ENCODE assay signal across 8 cellular contexts in the genomic region with DNA sequence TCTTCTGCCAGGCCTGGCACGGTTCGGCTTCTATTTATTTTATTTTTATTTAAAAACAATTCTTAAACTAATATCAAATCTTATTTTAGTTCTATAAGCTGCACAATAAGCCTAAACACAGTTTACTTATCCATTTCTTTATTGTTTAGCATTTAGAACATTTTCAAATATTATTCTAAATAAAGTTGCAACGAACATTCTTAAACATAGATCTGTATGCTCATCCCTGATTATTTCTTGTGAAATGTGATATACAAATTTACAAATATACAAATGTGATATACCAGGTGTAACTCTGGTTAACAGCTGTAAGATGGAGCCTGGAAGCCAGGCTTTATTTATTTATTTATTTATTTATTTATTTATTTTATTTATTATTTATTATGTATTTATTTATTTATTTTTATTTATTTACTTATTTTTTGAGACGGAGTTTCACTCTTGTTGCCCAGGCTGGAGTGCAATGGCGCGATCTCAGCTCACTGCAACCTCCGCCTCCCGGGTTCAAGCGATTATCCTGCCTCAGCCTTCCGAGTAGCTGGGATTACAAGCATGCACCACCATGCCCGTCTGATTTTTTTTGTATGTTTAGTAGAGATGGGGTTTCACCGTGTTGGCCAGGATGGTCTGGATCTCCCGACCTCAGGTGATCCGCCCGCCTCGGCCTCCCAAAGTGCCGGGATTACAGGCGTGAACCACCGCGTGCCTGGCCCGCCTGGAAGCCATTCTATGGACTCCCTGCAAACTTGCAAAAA. TPM values are rescaled to one million over a fixed set of nuclear protein-coding genes. Genes with fewer than 3 reads are reported as not detected.
A peak's percentile ranks its signal among the peaks of the same experiment; 100 is the strongest.
DNase-seq lines count a peak whose midpoint lies in the region; ATAC-seq and TF ChIP-seq lines count a peak whose summit lies in the region.
"Not testable (repeated sequence)": the region's sequence is repeated elsewhere in the genome, so short reads cannot be mapped to it uniquely, and the experiment has no call there.

No MANE protein-coding gene starts in this region.

- H3K9me3 Mint-ChIP-seq in activated CD4-positive, alpha-beta T cell treated with anti-CD3 and anti-CD28 coated beads, Interleukin-2, amount 10 ng/mL, durations not matched to agents 7 days and 5 days: not testable (repeated sequence)

- intact Hi-C loops in breast epithelium (cut with DNase I; ENCODE audit: low total_unique reads): not testable (repeated sequence)
- intact Hi-C loops in prostate gland (cut with DNase I): loop anchor here (10.0 kb wide), 5 partner anchors 276 to 794 kb away; a partner anchor contains a TSS

- not testable (repeated sequence) for H3K36me3 ChIP-seq in breast epithelium, prostate gland
- H3K36me3 ChIP-seq in lung (ENCODE audit: control insufficient read depth in 2 of 2, insufficient read depth in 2 of 2, low read length in 2 of 2): peaks cover 7 to 23% of the 10 kb centered on the region in 2 donors
- peaks cover 6 to 25% (median 20%) of the 10 kb centered on the region in 4 donors for H3K36me3 ChIP-seq in upper lobe of left lung

- peak overlapping the region; percentile 97 for H3K27ac Mint-ChIP-seq in activated CD4-positive, alpha-beta T cell treated with anti-CD3 and anti-CD28 coated beads, Interleukin-2, amount 10 ng/mL, durations not matched to agents 7 days and 5 days

- not testable (repeated sequence) for TF ChIP-seq POLR2A in NB4 (IDR thresholded peaks at IDR 0.05; ENCODE audit: extremely low read depth, insufficient read length); breast epithelium (IDR thresholded peaks at IDR 0.05); prostate gland (IDR thresholded peaks at IDR 0.05); upper lobe of left lung (IDR thresholded peaks at IDR 0.05)

- H3K27me3 ChIP-seq in breast epithelium; lung (ENCODE audit: control insufficient read depth, insufficient read depth); prostate gland (replicated peaks; ENCODE audit: insufficient read depth); upper lobe of left lung: not testable (repeated sequence)

- H3K27ac ChIP-seq in breast epithelium (peak overlapping the region; percentile 90 to 91), lung (ENCODE audit: low read depth in 1 of 2, low read length in 1 of 2) (peak overlapping the region; percentile 83 to 96), prostate gland (peak overlapping the region; percentile 81 to 89), upper lobe of left lung (peak overlapping the region; percentile 84 to 92 (median 88))

- peaks cover 30% of the 10 kb centered on the region for H3K36me3 Mint-ChIP-seq in activated CD4-positive, alpha-beta T cell treated with anti-CD3 and anti-CD28 coated beads, Interleukin-2, amount 10 ng/mL, durations not matched to agents 7 days and 5 days (ENCODE audit: low read depth)

- POLR2A ChIA-PET in activated CD4-positive, alpha-beta T cell treated with anti-CD3 and anti-CD28 coated beads, Interleukin-2, amount 10 ng/mL, durations not matched to agents 7 days and 5 days (lab: Charles Lee): interaction anchor here (0.6 to 0.9 kb wide), 2 partner anchors 14 to 146 kb away, joined by 3 read pairs; no protein-coding TSS in a partner anchor

- peaks cover 31% of the 10 kb centered on the region for H3K4me1 Mint-ChIP-seq in activated CD4-positive, alpha-beta T cell treated with anti-CD3 and anti-CD28 coated beads, Interleukin-2, amount 10 ng/mL, durations not matched to agents 7 days and 5 days

- H3K4me3 ChIP-seq in NB4 (ENCODE audit: low read depth, low read length) (peak overlapping the region; percentile 88), breast epithelium (peak overlapping the region; percentile 76 to 91 (median 79)), fibroblast of pulmonary artery (replicated peaks; ENCODE audit: low read depth, low read length) (peak overlapping the region; percentile 93), lung (peak overlapping the region; percentile 66), prostate gland (peak overlapping the region; percentile 66 to 81), upper lobe of left lung (peak overlapping the region; percentile 70 to 91 (median 84))

- TF ChIP-seq EP300 in upper lobe of left lung (IDR thresholded peaks at IDR 0.05): not testable (repeated sequence)

- DNase-seq in DMS53 (lab: John Stamatoyannopoulos, UW) (peak; percentile 65), upper lobe of left lung (peak in 1 of 2 donors; percentile 48)
- DNase-seq in NB4 (ENCODE audit: low read depth); activated CD4-positive, alpha-beta T cell treated with anti-CD3 and anti-CD28 coated beads, Interleukin-2, amount 10 ng/mL, durations not matched to agents 7 days and 5 days; breast epithelium (ENCODE audit: low spot score in 2 of 2); fibroblast of pulmonary artery (ENCODE audit: low read depth); lung (ENCODE audit: low spot score); prostate gland (ENCODE audit: low spot score): not testable (repeated sequence)

- 78 to 79% methylated on average over 21 of the region's 21 CpGs for WGBS in lung, 2 donors
- 76% methylated on average over 21 of the region's 21 CpGs for WGBS in prostate gland
- 77 to 78% methylated on average over 21 of the region's 21 CpGs for WGBS in upper lobe of left lung, 2 donors

- CTCF ChIA-PET in activated CD4-positive, alpha-beta T cell treated with anti-CD3 and anti-CD28 coated beads, Interleukin-2, amount 10 ng/mL, durations not matched to agents 7 days and 5 days (lab: Charles Lee): interaction anchor here (1.2 to 2.0 kb wide), 3 partner anchors 11 to 33 kb away, joined by 3 to 8 read pairs (median 4); no protein-coding TSS in a partner anchor

- not testable (repeated sequence) for H3K4me1 ChIP-seq in breast epithelium; prostate gland (replicated peaks)
- H3K4me1 ChIP-seq in lung (ENCODE audit: control insufficient read depth in 2 of 2, insufficient read depth in 2 of 2, low read length in 2 of 2) (peaks cover 0 to 12% of the 10 kb centered on the region in 2 donors), upper lobe of left lung (peaks cover 5 to 22% (median 11%) of the 10 kb centered on the region in 4 donors)

- not testable (repeated sequence) for H3K9me3 ChIP-seq in breast epithelium; lung (ENCODE audit: control insufficient read depth in 2 of 2, insufficient read depth in 1 of 2, low read length in 1 of 2); prostate gland; upper lobe of left lung

- not testable (repeated sequence) for ATAC-seq in lung (ENCODE audit: insufficient read depth, low FRiP score); upper lobe of left lung (ENCODE audit: low FRiP score in 2 of 2)

- peak overlapping the region; percentile 99 for H3K4me3 Mint-ChIP-seq in activated CD4-positive, alpha-beta T cell treated with anti-CD3 and anti-CD28 coated beads, Interleukin-2, amount 10 ng/mL, durations not matched to agents 7 days and 5 days

- not testable (repeated sequence) for TF ChIP-seq CTCF in NB4 (IDR thresholded peaks at IDR 0.05; ENCODE audit: low read depth, low read length); breast epithelium (IDR thresholded peaks at IDR 0.05); fibroblast of pulmonary artery (IDR thresholded peaks at IDR 0.05; ENCODE audit: low read length, missing control alignments); lung (IDR thresholded peaks at IDR 0.05; ENCODE audit: control extremely low read depth, extremely low read depth); prostate gland (IDR thresholded peaks at IDR 0.05); upper lobe of left lung (IDR thresholded peaks at IDR 0.05)

- not testable (repeated sequence) for H3K27me3 Mint-ChIP-seq in activated CD4-positive, alpha-beta T cell treated with anti-CD3 and anti-CD28 coated beads, Interleukin-2, amount 10 ng/mL, durations not matched to agents 7 days and 5 days

RNA-seq across cellular contexts. Expression of a gene that starts 1.0 kb away (rescaled TPM):
- 100 to 1,000 TPM; 125 to 139 TPM for total RNA-seq in activated CD4-positive, alpha-beta T cell treated with anti-CD3 and anti-CD28 coated beads, Interleukin-2, amount 10 ng/mL, durations not matched to agents 7 days and 5 days
- total RNA-seq in breast epithelium (10 to 100 TPM; 50.6 to 64.2 (median 61.5) TPM), lung (10 to 100 TPM; 39.2 to 77.5 TPM), prostate gland (10 to 100 TPM; 61.9 to 87.4 TPM), upper lobe of left lung (100 to 1,000 TPM in 1 of 6 donors, 10 to 100 TPM in 5; 49.6 to 247 (median 85.4) TPM)
- 10 to 100 TPM; 66.5 to 74.4 TPM for polyA plus RNA-seq in lung

RNA-seq across cellular contexts. Expression of a gene that starts 7.2 kb away (rescaled TPM):
- total RNA-seq in activated CD4-positive, alpha-beta T cell treated with anti-CD3 and anti-CD28 coated beads, Interleukin-2, amount 10 ng/mL, durations not matched to agents 7 days and 5 days: 10 to 100 TPM; 91.6 to 96.2 TPM
- total RNA-seq in breast epithelium (10 to 100 TPM; 51.2 to 82.3 (median 71.1) TPM), lung (10 to 100 TPM; 69.9 to 81.5 TPM), prostate gland (100 to 1,000 TPM in 1 of 2 donors, 10 to 100 TPM in 1; 65.4 to 121 TPM), upper lobe of left lung (100 to 1,000 TPM in 1 of 6 donors, 10 to 100 TPM in 5; 57.6 to 150 (median 72.9) TPM)
- 10 to 100 TPM; 24.0 to 48.3 TPM for polyA plus RNA-seq in lung

RNA-seq across cellular contexts. Expression of a gene that starts 22.2 kb away (rescaled TPM):
- total RNA-seq in activated CD4-positive, alpha-beta T cell treated with anti-CD3 and anti-CD28 coated beads, Interleukin-2, amount 10 ng/mL, durations not matched to agents 7 days and 5 days: under 1 TPM; 0.50 to 0.56 TPM
- total RNA-seq in breast epithelium: 1 to 10 TPM in 2 of 3 donors, under 1 TPM in 1; 0.80 to 3.4 (median 1.6) TPM
- 1 to 10 TPM; 5.3 to 7.1 TPM for total RNA-seq in lung
- 1 to 10 TPM; 5.0 to 5.8 TPM for polyA plus RNA-seq in lung
- 1 to 10 TPM in 1 of 2 donors, under 1 TPM in 1; 0.59 to 4.7 TPM for total RNA-seq in prostate gland
- 10 to 100 TPM in 1 of 6 donors, 1 to 10 TPM in 4, under 1 TPM in 1; 0.34 to 13.6 (median 2.0) TPM for total RNA-seq in upper lobe of left lung
